Comparison of ENCODE assay signal across 28 cellular contexts in the genomic region with DNA sequence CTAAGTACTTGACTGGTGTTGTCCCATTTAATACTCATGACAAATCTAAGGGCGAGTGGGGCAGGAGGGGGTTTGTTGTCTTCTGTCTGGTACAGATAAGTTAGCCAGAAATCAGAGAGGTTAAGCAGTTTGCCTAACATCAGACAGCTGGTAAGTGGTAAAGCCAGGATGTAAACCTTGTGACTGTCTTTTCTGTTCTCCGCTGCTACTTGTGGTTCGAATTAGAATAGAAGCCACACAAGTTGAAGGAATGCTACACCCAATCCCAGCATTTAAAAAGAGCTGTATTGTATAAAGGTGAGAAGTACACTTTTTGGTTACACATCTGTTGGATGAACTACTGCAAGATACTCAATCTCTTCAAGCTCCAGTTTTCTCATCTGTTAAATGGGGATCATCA.
"Had no signal": no experiment of that assay in that cellular context is flagged by ENCODE, and none has a peak within 500 bp of the region (broad histone marks: within the 10 kb centered on the region; RNA-seq: fewer than 3 reads in every experiment).

No MANE protein-coding gene starts in this region.

- H3K4me1 ChIP-seq: neural progenitor cell, parathyroid adenoma, psoas muscle, right lobe of liver, sigmoid colon, stomach, thyroid gland, tibial nerve, upper lobe of left lung, vagina had no signal

- H3K36me3 ChIP-seq: neural progenitor cell, ovary, right lobe of liver, sigmoid colon, stomach, thoracic aorta, thyroid gland, tibial nerve, upper lobe of left lung, vagina had no signal

- H3K79me2 ChIP-seq: parathyroid adenoma had no signal

- H3K27me3 Mint-ChIP-seq: stimulated activated naive B cell treated with anti-CD40 and anti-IgM and Interleukin-4, amounts not matched to agents 10 μg/mL and 1 μg/mL and 100 μg/mL, for 72 hours; stimulated activated naive CD8-positive, alpha-beta T cell treated with anti-CD3 and anti-CD28 coated beads, Interleukin-15, Interleukin-2, amounts not matched to agents 100 ng/mL and 50 ng/mL, for 24 hours had no signal

- H3K36me3 Mint-ChIP-seq: natural killer cell; neural progenitor cell; stimulated activated effector memory CD8-positive, alpha-beta T cell treated with anti-CD3 and anti-CD28 coated beads, Interleukin-12 subunit alpha, Interleukin-12 subunit beta, amount 100 ng/mL, for 72 hours; stimulated activated naive B cell treated with anti-CD40 and anti-IgM and Interleukin-4, amounts not matched to agents 10 μg/mL and 1 μg/mL and 100 μg/mL, for 72 hours had no signal

- H3K9me3 ChIP-seq: ovary, psoas muscle, right lobe of liver, sigmoid colon, thoracic aorta, thyroid gland, vagina had no signal

- DNase-seq: natural killer cell; occipital lobe; ovary; posterior cingulate gyrus; psoas muscle; right cardiac atrium; right lobe of liver; sigmoid colon; small intestine; stimulated activated CD4-positive, alpha-beta T cell treated with anti-CD3 and anti-CD28 coated beads, Interleukin-15, amount 100 ng/mL, for 24 hours; stimulated activated CD4-positive, alpha-beta T cell treated with anti-CD3 and anti-CD28 coated beads, Interleukin-2, amount 100 ng/mL, for 24 hours; stimulated activated CD4-positive, alpha-beta T cell treated with anti-CD3 and anti-CD28 coated beads, Interleukin-2, amount 100 ng/mL, for 48 hours; stimulated activated CD4-positive, alpha-beta T cell treated with anti-CD3 and anti-CD28 coated beads, Interleukin-4, amount 100 ng/mL, for 24 hours; stimulated activated naive B cell treated with anti-CD40 and anti-IgM and Interleukin-4, amounts not matched to agents 10 μg/mL and 1 μg/mL and 100 μg/mL, for 72 hours; stimulated activated naive CD4-positive, alpha-beta T cell treated with Interleukin-2 at 50 U/mL for 16 hours; stomach; thyroid gland; trophoblast cell; upper lobe of left lung had no signal

- H3K4me3 ChIP-seq: neural progenitor cell, ovary, psoas muscle, right lobe of liver, sigmoid colon, stomach, thoracic aorta, thyroid gland, tibial nerve, upper lobe of left lung, vagina had no signal

- H3K27ac Mint-ChIP-seq: natural killer cell; nephron; neural progenitor cell; progenitor cell of endocrine pancreas; stimulated activated effector memory CD8-positive, alpha-beta T cell treated with anti-CD3 and anti-CD28 coated beads, Interleukin-12 subunit alpha, Interleukin-12 subunit beta, amount 100 ng/mL, for 72 hours; stimulated activated naive B cell treated with anti-CD40 and anti-IgM and Interleukin-4, amounts not matched to agents 10 μg/mL and 1 μg/mL and 100 μg/mL, for 72 hours; stimulated activated naive CD8-positive, alpha-beta T cell treated with anti-CD3 and anti-CD28 coated beads, Interleukin-15, Interleukin-2, amounts not matched to agents 100 ng/mL and 50 ng/mL, for 24 hours had no signal

- H3K4me3 Mint-ChIP-seq: natural killer cell; nephron; neural progenitor cell; stimulated activated effector memory CD8-positive, alpha-beta T cell treated with anti-CD3 and anti-CD28 coated beads, Interleukin-12 subunit alpha, Interleukin-12 subunit beta, amount 100 ng/mL, for 72 hours; stimulated activated naive B cell treated with anti-CD40 and anti-IgM and Interleukin-4, amounts not matched to agents 10 μg/mL and 1 μg/mL and 100 μg/mL, for 72 hours; stimulated activated naive CD8-positive, alpha-beta T cell treated with anti-CD3 and anti-CD28 coated beads, Interleukin-15, Interleukin-2, amounts not matched to agents 100 ng/mL and 50 ng/mL, for 24 hours had no signal

- H3K27ac ChIP-seq: neural progenitor cell, ovary, parathyroid adenoma, psoas muscle, right lobe of liver, sigmoid colon, stomach, thoracic aorta, thyroid gland, tibial nerve, upper lobe of left lung, vagina had no signal

- H2AFZ ChIP-seq: parathyroid adenoma had no signal

- ATAC-seq: natural killer cell; psoas muscle; right cardiac atrium; right lobe of liver; stimulated activated effector memory CD8-positive, alpha-beta T cell treated with anti-CD3 and anti-CD28 coated beads, Interleukin-12 subunit alpha, Interleukin-12 subunit beta, amount 100 ng/mL, for 72 hours; stimulated activated naive B cell treated with anti-CD40 and anti-IgM and Interleukin-4, amounts not matched to agents 10 μg/mL and 1 μg/mL and 100 μg/mL, for 72 hours had no signal

- H3K4me1 Mint-ChIP-seq: natural killer cell; stimulated activated naive B cell treated with anti-CD40 and anti-IgM and Interleukin-4, amounts not matched to agents 10 μg/mL and 1 μg/mL and 100 μg/mL, for 72 hours had no signal

- H3K27me3 ChIP-seq: neural progenitor cell, ovary, right lobe of liver, sigmoid colon, stomach, thyroid gland, tibial nerve, upper lobe of left lung, vagina had no signal

- H3K4me2 ChIP-seq: neural progenitor cell had no signal
